ENCODE assay signal across 32 cellular contexts in genomic region chr12:68169213-68169889, GRCh38. TPM values are rescaled to one million over a fixed set of nuclear protein-coding genes. Genes with fewer than 3 reads are reported as not detected.
"Had no signal": no experiment of that assay in that cellular context is flagged by ENCODE, and none has a peak within 500 bp of the region (broad histone marks: within the 10 kb centered on the region; RNA-seq: fewer than 3 reads in every experiment).

No MANE protein-coding gene starts in this region.

- H3K4me1 Mint-ChIP-seq: nephron progenitor cell had no signal

- ATAC-seq: effector memory CD8-positive, alpha-beta T cell; heart right ventricle; left cardiac atrium; left lung; mucosa of descending colon; sciatic nerve had no signal

- H3K36me3 Mint-ChIP-seq: mesothelial cell of epicardium, naive B cell had no signal

- H3K4me3 Mint-ChIP-seq: effector memory CD8-positive, alpha-beta T cell; mesothelial cell of epicardium; naive B cell; nephron progenitor cell had no signal

- H3K9me3 Mint-ChIP-seq: effector memory CD8-positive, alpha-beta T cell; nephron progenitor cell had no signal

- DNase-seq: effector memory CD8-positive, alpha-beta T cell; erythroblast; esophagus squamous epithelium; foreskin melanocyte; glutamatergic neuron; heart right ventricle; hippocampal formation; left cardiac atrium; left lung; mesenchymal stem cell; mucosa of descending colon; naive B cell; nephron progenitor cell; nucleus accumbens; stimulated activated CD4-positive, alpha-beta T cell treated with anti-CD3 and anti-CD28 coated beads, Interleukin-12 subunit alpha, Interleukin-12 subunit beta, amount 100 ng/mL, for 4 hours; stimulated activated CD4-positive, alpha-beta T cell treated with anti-CD3 and anti-CD28 coated beads, Interleukin-1b, Interleukin-23, amount 100 ng/mL, for 48 hours; stimulated activated CD4-positive, alpha-beta T cell treated with anti-CD3 and anti-CD28 coated beads, Interleukin-4, amount 100 ng/mL, for 1 hour; stimulated activated CD8-positive, alpha-beta memory T cell treated with anti-CD3 and anti-CD28 coated beads, Interleukin-4, amount 100 ng/mL, for 48 hours; stimulated activated naive CD4-positive, alpha-beta T cell treated with Interleukin-2 at 50 U/mL for 16 hours; upper lobe of left lung had no signal

- H3K27ac Mint-ChIP-seq: effector memory CD8-positive, alpha-beta T cell; mesothelial cell of epicardium; naive B cell; nephron progenitor cell had no signal

- H3K27me3 Mint-ChIP-seq: effector memory CD8-positive, alpha-beta T cell; naive B cell had no signal

RNA-seq across cellular contexts. Expression of gene IFNG, which starts 9.8 kb away (rescaled TPM):
- total RNA-seq: dermis microvascular lymphatic vessel endothelial cell, esophagus squamous epithelium, kidney epithelial cell, left cardiac atrium, lower leg skin, lung microvascular endothelial cell, mesothelial cell of epicardium, mucosa of descending colon, osteocyte, prostate gland, right atrium auricular region, smooth muscle cell, thoracic aorta, tibial nerve had no signal

RNA-seq across cellular contexts. Expression of gene IL26, which starts 56.3 kb away (rescaled TPM):
- total RNA-seq: dermis microvascular lymphatic vessel endothelial cell, heart right ventricle, kidney epithelial cell, left cardiac atrium, left lung, lower leg skin, lung microvascular endothelial cell, mesothelial cell of epicardium, mucosa of descending colon, osteocyte, prostate gland, right atrium auricular region, sciatic nerve, smooth muscle cell, thoracic aorta, tibial nerve, upper lobe of left lung had no signal
